In genomic region chr1:180643693-180644092, GRCh38 we compare ENCODE assay signal across 10 cellular contexts. TPM values are rescaled to one million over a fixed set of nuclear protein-coding genes. Genes with fewer than 3 reads are reported as not detected.
DNase-seq lines count a peak whose midpoint lies in the region; ATAC-seq and TF ChIP-seq lines count a peak whose summit lies in the region.
"Had no signal": no experiment of that assay in that cellular context is flagged by ENCODE, and none has a peak within 500 bp of the region (broad histone marks: within the 10 kb centered on the region; RNA-seq: fewer than 3 reads in every experiment).

No MANE protein-coding gene starts in this region.

- 0 to 12% methylated on average over 1 of the region's 1 CpG for WGBS in body of pancreas, 2 donors

- peak; percentile 58 for ATAC-seq in body of pancreas
- no peak for ATAC-seq in GM21390 (IDR thresholded peaks at IDR 0.05; ENCODE audit: unreplicated experiment)

- no peaks in the 10 kb centered on the region for H3K9me3 Mint-ChIP-seq in immature natural killer cell

- no peak overlapping the region for H3K4me3 ChIP-seq in body of pancreas
- H3K4me3 ChIP-seq: hepatocyte had no signal

- no peaks in the 10 kb centered on the region for H3K36me3 Mint-ChIP-seq in immature natural killer cell

- H3K4me1 ChIP-seq in body of pancreas: peaks cover 48% of the 10 kb centered on the region

- TF ChIP-seq CTCF in body of pancreas (IDR thresholded peaks at IDR 0.05): no peak

- peak overlapping the region in 1 of 4 donors; percentile 30 for H3K27ac ChIP-seq in body of pancreas
- H3K27ac ChIP-seq: hepatocyte had no signal

- H3K9me3 ChIP-seq in body of pancreas: no peaks in the 10 kb centered on the region

- H3K27ac Mint-ChIP-seq in immature natural killer cell: no peak overlapping the region

- H3K27me3 ChIP-seq in body of pancreas: no peaks in the 10 kb centered on the region
- H3K27me3 ChIP-seq: hepatocyte had no signal

- H3K4me1 Mint-ChIP-seq in immature natural killer cell: peaks cover 0 to 4% of the 10 kb centered on the region in 2 donors

- no peaks in the 10 kb centered on the region for H3K27me3 Mint-ChIP-seq in immature natural killer cell (ENCODE audit: low read depth in 3 of 3)

- no peaks in the 10 kb centered on the region for H3K36me3 ChIP-seq in body of pancreas (replicated peaks in 1 of 2; ENCODE audit: insufficient read depth in 1 of 2, low read depth in 2 of 2)

- no peak for TF ChIP-seq POLR2A in body of pancreas (IDR thresholded peaks at IDR 0.05)

- H3K4me3 Mint-ChIP-seq in immature natural killer cell: no peak overlapping the region

- peak; percentile 10 for DNase-seq in ELR (ENCODE audit: low read depth)
- peak; percentile 37 for DNase-seq in NCI-H1694 treated with DMSO at 0.1 percent for 48 hours (lab: John Stamatoyannopoulos, UW)
- peak; percentile 44 to 66 (median 58) for DNase-seq in body of pancreas
- peak; percentile 38 for DNase-seq in pons (ENCODE audit: low spot score)
- no peak for DNase-seq in RKO (ENCODE audit: low spot score)
- no peak for DNase-seq in immature natural killer cell
- DNase-seq: effector memory CD4-positive, alpha-beta T cell; mesendoderm had no signal

- intact Hi-C loops in body of pancreas (cut with DNase I): no loop called here

RNA-seq across cellular contexts. Expression of gene XPR1, which starts 11.9 kb away (rescaled TPM):
- total RNA-seq in body of pancreas: 10 to 100 TPM; 11.5 to 13.0 TPM
- polyA plus RNA-seq in immature natural killer cell: 1 to 10 TPM; 4.3 to 7.1 (median 6.8) TPM

Comparison
In these comparisons a context has a peak if more than half of its experiments do, and no peak if none do; other contexts are left out.
1. DNase-seq: peak in ELR (single experiment), NCI-H1694 treated with DMSO at 0.1 percent for 48 hours (single experiment), body of pancreas (4 of 4) and pons (single experiment); none in RKO (single experiment) and immature natural killer cell (0 of 3).